In genomic region chr7:628041-628763, GRCh38 we compare ENCODE assay signal across 22 cellular contexts.
DNase-seq lines count a peak whose midpoint lies in the region; ATAC-seq and TF ChIP-seq lines count a peak whose summit lies in the region.
"Had no signal": no experiment of that assay in that cellular context is flagged by ENCODE, and none has a peak within 500 bp of the region (broad histone marks: within the 10 kb centered on the region; RNA-seq: fewer than 3 reads in every experiment).

No MANE protein-coding gene starts in this region.

- H3K9me3 ChIP-seq in BLaER1, result peaks cover 31% of the 10 kb centered on the region
- H3K9me3 ChIP-seq in spleen, result peaks cover 6 to 40% (median 26%) of the 10 kb centered on the region in 8 donors
- H3K9me3 ChIP-seq: BE2C had no signal

- TF ChIP-seq CTCF in neural crest cell (conservative IDR thresholded peaks at IDR 0.05), result no peak
- TF ChIP-seq CTCF in spleen (IDR thresholded peaks at IDR 0.05 in 8 of 11, conservative IDR thresholded peaks at IDR 0.05 in 3 of 11), result no peak

- no peaks in the 10 kb centered on the region for H3K36me3 Mint-ChIP-seq in dendritic cell treated with granulocyte-macrophage colony-stimulating factor and Interleukin-4, amounts not matched to agents 40 ng/mL and 50 ng/mL, for 4 days (ENCODE audit: low read depth)
- H3K36me3 Mint-ChIP-seq in neural crest cell (ENCODE audit: low read depth), result peaks cover 14% of the 10 kb centered on the region

- no peak overlapping the region for H3K4me3 Mint-ChIP-seq in dendritic cell treated with granulocyte-macrophage colony-stimulating factor and Interleukin-4, amounts not matched to agents 40 ng/mL and 50 ng/mL, for 4 days
- no peak overlapping the region for H3K4me3 Mint-ChIP-seq in neural crest cell
- H3K4me3 Mint-ChIP-seq: CD4-positive, CD25-positive, alpha-beta regulatory T cell had no signal

- H3K4me1 ChIP-seq in BLaER1 (peaks cover 23% of the 10 kb centered on the region), spleen (no peaks in the 10 kb centered on the region)
- H3K4me1 ChIP-seq: BE2C had no signal

- H3K4me2 ChIP-seq in BLaER1, result peak overlapping the region; percentile 88
- H3K4me2 ChIP-seq: KMS-11 had no signal

- 84 to 89% (median 85%) methylated on average over 17 to 30 of the region's 30 CpGs for WGBS in spleen, 5 donors

- peaks cover 13% of the 10 kb centered on the region for H4K20me1 ChIP-seq in BLaER1

- H3K36me3 ChIP-seq in BLaER1 (no peaks in the 10 kb centered on the region), spleen (no peaks in the 10 kb centered on the region)
- H3K36me3 ChIP-seq: BE2C had no signal

- no peak overlapping the region for H3K9ac ChIP-seq in BLaER1
- H3K9ac ChIP-seq: KMS-11 had no signal

- H3K27ac ChIP-seq in BLaER1 (no peak overlapping the region), spleen (no peak overlapping the region)
- H3K27ac ChIP-seq: 22Rv1, KMS-11, RWPE1 had no signal

- DNase-seq in neural crest cell (ENCODE audit: low read depth, low spot score) (no peak), spleen (peak; percentile 55), middle frontal gyrus (ENCODE audit: extremely low spot score, low spot score) (no peak), NCI-H526 treated with DMSO at 0.1 percent for 48 hours (lab: John Stamatoyannopoulos, UW) (no peak)
- DNase-seq: ACHN; BE2C; CD4-positive, CD25-positive, alpha-beta regulatory T cell; GOT3; IMR-90; MM.1S; NCI-H2029; NCI-H2227 treated with DMSO at 0.1 percent for 48 hours; NCI-H69; SHP77 had no signal

- TF ChIP-seq POLR2A in spleen (IDR thresholded peaks at IDR 0.05), result no peak

- no peaks in the 10 kb centered on the region for H3K27me3 Mint-ChIP-seq in dendritic cell treated with granulocyte-macrophage colony-stimulating factor and Interleukin-4, amounts not matched to agents 40 ng/mL and 50 ng/mL, for 4 days
- H3K27me3 Mint-ChIP-seq in neural crest cell (ENCODE audit: low read depth), result no peaks in the 10 kb centered on the region
- H3K27me3 Mint-ChIP-seq: CD4-positive, CD25-positive, alpha-beta regulatory T cell had no signal

- H3K4me3 ChIP-seq in BLaER1, result no peak overlapping the region
- H3K4me3 ChIP-seq in spleen, result no peak overlapping the region

- no peak for ATAC-seq in GM21619 (IDR thresholded peaks at IDR 0.05; ENCODE audit: unreplicated experiment)
- ATAC-seq: HCT116, Panc1 had no signal

- H3K27me3 ChIP-seq in BLaER1, result no peaks in the 10 kb centered on the region
- no peaks in the 10 kb centered on the region for H3K27me3 ChIP-seq in spleen (replicated peaks in 1 of 7)
- H3K27me3 ChIP-seq: BE2C had no signal

- H3K27ac Mint-ChIP-seq in dendritic cell treated with granulocyte-macrophage colony-stimulating factor and Interleukin-4, amounts not matched to agents 40 ng/mL and 50 ng/mL, for 4 days, result peak overlapping the region; percentile 28
- H3K27ac Mint-ChIP-seq in neural crest cell (ENCODE audit: unreplicated experiment), result peak overlapping the region; percentile 78
- H3K27ac Mint-ChIP-seq: CD4-positive, CD25-positive, alpha-beta regulatory T cell had no signal

- intact Hi-C loops in dendritic cell treated with granulocyte-macrophage colony-stimulating factor and Interleukin-4, amounts not matched to agents 40 ng/mL and 50 ng/mL, for 4 days (cut with micrococcal nuclease), result no loop called here
- intact Hi-C loops in spleen (cut with DNase I; ENCODE audit: low total_unique reads), result no loop called here

- H3K4me1 Mint-ChIP-seq in dendritic cell treated with granulocyte-macrophage colony-stimulating factor and Interleukin-4, amounts not matched to agents 40 ng/mL and 50 ng/mL, for 4 days (ENCODE audit: low read depth), result no peaks in the 10 kb centered on the region
- H3K4me1 Mint-ChIP-seq in neural crest cell, result no peaks in the 10 kb centered on the region

- H3K9me3 Mint-ChIP-seq in dendritic cell treated with granulocyte-macrophage colony-stimulating factor and Interleukin-4, amounts not matched to agents 40 ng/mL and 50 ng/mL, for 4 days, result peaks cover 23% of the 10 kb centered on the region
- H3K9me3 Mint-ChIP-seq in neural crest cell, result peaks cover 15% of the 10 kb centered on the region
